13 cellular contexts compared by ENCODE assay signal in genomic region chr14:100416921-100417451, GRCh38. TPM values are rescaled to one million over a fixed set of nuclear protein-coding genes. Genes with fewer than 3 reads are reported as not detected.
A peak's percentile ranks its signal among the peaks of the same experiment; 100 is the strongest.
DNase-seq lines count a peak whose midpoint lies in the region; ATAC-seq, FAIRE-seq and TF ChIP-seq lines count a peak whose summit lies in the region.
"Had no signal": no experiment of that assay in that cellular context is flagged by ENCODE, and none has a peak within 500 bp of the region (broad histone marks: within the 10 kb centered on the region; RNA-seq: fewer than 3 reads in every experiment).

No MANE protein-coding gene starts in this region.

- H3K4me3 ChIP-seq in pancreas = no peak overlapping the region

- no peaks in the 10 kb centered on the region for H3K4me1 ChIP-seq in pancreas

- no peak for FAIRE-seq in pancreas (lab: Jason Lieb, UNC)

- H3K27ac ChIP-seq in epithelial cell of prostate = peak overlapping the region; percentile 42
- no peak overlapping the region for H3K27ac ChIP-seq in pancreas

- peak; percentile 18 to 23 (median 22) for ATAC-seq in pancreas
- ATAC-seq in HG02798 (IDR thresholded peaks at IDR 0.05; ENCODE audit: poor library complexity, unreplicated experiment) = no peak
- no peak for ATAC-seq in HG02981 (IDR thresholded peaks at IDR 0.05; ENCODE audit: unreplicated experiment)
- no peak for ATAC-seq in GM19324 (IDR thresholded peaks at IDR 0.05; ENCODE audit: low FRiP score, unreplicated experiment)
- ATAC-seq: stimulated activated naive CD8-positive, alpha-beta T cell treated with anti-CD3 and anti-CD28 coated beads, Interleukin-15, Interleukin-2, amounts not matched to agents 100 U/mL and 50 U/mL, for 24 hours had no signal

- no peaks in the 10 kb centered on the region for H3K36me3 ChIP-seq in pancreas

- peak; percentile 94 for DNase-seq in ELR (ENCODE audit: low read depth)
- peak; percentile 18 for DNase-seq in RKO (ENCODE audit: low spot score)
- no peak for DNase-seq in epithelial cell of prostate (ENCODE audit: low read depth, low spot score)
- no peak for DNase-seq in pancreas
- no peak for DNase-seq in middle frontal gyrus (ENCODE audit: extremely low spot score, low spot score)
- DNase-seq: activated CD4-positive, alpha-beta T cell treated with anti-CD3 and anti-CD28 coated beads for 4 hours; KBM-7; NCI-H345; SIG-M5; stimulated activated naive CD8-positive, alpha-beta T cell treated with anti-CD3 and anti-CD28 coated beads, Interleukin-15, Interleukin-2, amounts not matched to agents 100 U/mL and 50 U/mL, for 24 hours had no signal

- no peaks in the 10 kb centered on the region for H3K27me3 ChIP-seq in pancreas

- no peaks in the 10 kb centered on the region for H3K9me3 ChIP-seq in pancreas

- intact Hi-C loops in pancreas (cut with DNase I) = no loop called here

- no peak for TF ChIP-seq CTCF in pancreas (IDR thresholded peaks at IDR 0.05)

- WGBS in pancreas, 2 donors = 73 to 83% methylated on average over 6 of the region's 6 CpGs

RNA-seq across cellular contexts. Expression of gene WDR25, which starts 40.7 kb away (rescaled TPM):
- total RNA-seq in pancreas = 1 to 10 TPM; 4.1 to 7.7 (median 6.3) TPM
- polyA plus RNA-seq in pancreas = 1 to 10 TPM; 6.3 to 8.9 TPM

Comparison
In these comparisons a context has a peak if more than half of its experiments do, and no peak if none do; other contexts are left out.
1. DNase-seq: peak in ELR (single experiment) and RKO (single experiment); none in epithelial cell of prostate (single experiment), pancreas (0 of 6) and middle frontal gyrus (single experiment).
2. ATAC-seq: peak in pancreas (4 of 4); none in HG02798 (single experiment), HG02981 (single experiment) and GM19324 (single experiment).